In genomic region chr2:62221141-62221540, GRCh38 we compare ENCODE assay signal across 12 cellular contexts. TPM values are rescaled to one million over a fixed set of nuclear protein-coding genes. Genes with fewer than 3 reads are reported as not detected.
DNase-seq lines count a peak whose midpoint lies in the region; ATAC-seq and TF ChIP-seq lines count a peak whose summit lies in the region.
"Had no signal": no experiment of that assay in that cellular context is flagged by ENCODE, and none has a peak within 500 bp of the region (broad histone marks: within the 10 kb centered on the region; RNA-seq: fewer than 3 reads in every experiment).

No MANE protein-coding gene starts in this region.

- H3K4me3 ChIP-seq in naive thymus-derived CD4-positive, alpha-beta T cell (ENCODE audit: low read length) = no peak overlapping the region
- H3K4me3 ChIP-seq: ascending aorta had no signal

- no peaks in the 10 kb centered on the region for H3K9me3 Mint-ChIP-seq in chondrocyte (ENCODE audit: low read depth)
- peaks cover 2 to 49% (median 9%) of the 10 kb centered on the region in 11 donors for H3K9me3 Mint-ChIP-seq in naive thymus-derived CD4-positive, alpha-beta T cell

- H3K27ac ChIP-seq in naive thymus-derived CD4-positive, alpha-beta T cell (ENCODE audit: low read depth, low read length) = no peak overlapping the region

- no peaks in the 10 kb centered on the region for H3K27me3 ChIP-seq in naive thymus-derived CD4-positive, alpha-beta T cell (ENCODE audit: control insufficient read depth in 2 of 2, insufficient read depth in 2 of 2, low read length in 2 of 2)
- H3K27me3 ChIP-seq: ascending aorta had no signal

- peaks cover 56% of the 10 kb centered on the region for H3K4me1 Mint-ChIP-seq in chondrocyte (ENCODE audit: low read depth)
- H3K4me1 Mint-ChIP-seq in naive thymus-derived CD4-positive, alpha-beta T cell = peaks cover 31 to 81% (median 68%) of the 10 kb centered on the region in 7 donors

- intact Hi-C loops in naive thymus-derived CD4-positive, alpha-beta T cell (cut with micrococcal nuclease) = loop anchor here (2.0 to 5.0 kb wide), 3 partner anchors 20 to 86 kb away; partner anchors contain the start of gene B3GNT2 (in 1 of the 2)

- no peak overlapping the region for H3K4me3 Mint-ChIP-seq in chondrocyte (ENCODE audit: unreplicated experiment)
- H3K4me3 Mint-ChIP-seq in naive thymus-derived CD4-positive, alpha-beta T cell = peak overlapping the region in 2 of 10 donors; percentile 2 to 26

- peaks cover 14% of the 10 kb centered on the region for H3K36me3 Mint-ChIP-seq in chondrocyte (ENCODE audit: low read depth)
- peaks cover 22 to 73% (median 68%) of the 10 kb centered on the region in 5 donors for H3K36me3 Mint-ChIP-seq in naive thymus-derived CD4-positive, alpha-beta T cell

- no peak for TF ChIP-seq CTCF in chondrocyte (IDR thresholded peaks at IDR 0.05)

- peaks cover 0 to 9% (median 0%) of the 10 kb centered on the region in 3 experiments for H3K9me3 ChIP-seq in naive thymus-derived CD4-positive, alpha-beta T cell (ENCODE audit: control insufficient read depth in 2 of 3, low read length in 3 of 3)
- H3K9me3 ChIP-seq: ascending aorta had no signal

- peak overlapping the region; percentile 0 for H3K27ac Mint-ChIP-seq in chondrocyte (ENCODE audit: unreplicated experiment)
- peak overlapping the region in 7 of 9 donors; percentile 2 to 76 (median 63) for H3K27ac Mint-ChIP-seq in naive thymus-derived CD4-positive, alpha-beta T cell
- H3K27ac Mint-ChIP-seq: progenitor cell of endocrine pancreas had no signal

- no peaks in the 10 kb centered on the region for H3K27me3 Mint-ChIP-seq in chondrocyte (ENCODE audit: low read depth)
- no peaks in the 10 kb centered on the region for H3K27me3 Mint-ChIP-seq in naive thymus-derived CD4-positive, alpha-beta T cell
- H3K27me3 Mint-ChIP-seq: progenitor cell of endocrine pancreas had no signal

- H3K36me3 ChIP-seq in naive thymus-derived CD4-positive, alpha-beta T cell (ENCODE audit: control insufficient read depth in 2 of 3, insufficient read depth in 3 of 3, low read length in 3 of 3) = peaks cover 4 to 21% (median 17%) of the 10 kb centered on the region in 3 experiments

- DNase-seq in ELR (ENCODE audit: low read depth) (peak; percentile 16), NCI-H510A treated with DMSO at 0.1 percent for 48 hours (lab: John Stamatoyannopoulos, UW) (peak; percentile 28), chondrocyte (ENCODE audit: low spot score) (no peak), NOMO-1 treated with dmso at 0.1 percent for 144 hours (lab: John Stamatoyannopoulos, UW; ENCODE audit: unreplicated experiment) (no peak)
- DNase-seq in naive thymus-derived CD4-positive, alpha-beta T cell = no peak
- no peak for DNase-seq in stimulated activated CD4-positive, alpha-beta T cell treated with anti-CD3 and anti-CD28 coated beads, Interleukin-2, amount 100 ng/mL, for 48 hours
- DNase-seq in stimulated activated naive CD4-positive, alpha-beta T cell treated with Interleukin-2 at 50 U/mL for 16 hours (lab: John Stamatoyannopoulos, UW) = no peak
- DNase-seq: kidney had no signal

- H3K4me1 ChIP-seq in naive thymus-derived CD4-positive, alpha-beta T cell (ENCODE audit: control insufficient read depth in 2 of 2, insufficient read depth in 2 of 2, low read length in 2 of 2) = peaks cover 12 to 54% of the 10 kb centered on the region in 2 donors

- POLR2A ChIA-PET in naive thymus-derived CD4-positive, alpha-beta T cell (lab: Charles Lee) = no interaction called here

- ATAC-seq in naive thymus-derived CD4-positive, alpha-beta T cell = no peak
- no peak for ATAC-seq in GM21515 (IDR thresholded peaks at IDR 0.05; ENCODE audit: unreplicated experiment)
- ATAC-seq: esophagus mucosa had no signal

- CTCF ChIA-PET in naive thymus-derived CD4-positive, alpha-beta T cell (lab: Charles Lee) = no interaction called here

RNA-seq across cellular contexts. Expression of gene B3GNT2, which starts 25.2 kb away (rescaled TPM):
- total RNA-seq in chondrocyte = 8.0 to 22.7 TPM (median 22.4 TPM) in 3 replicates
- 10 to 100 TPM; 16.9 to 37.0 (median 34.7) TPM for total RNA-seq in naive thymus-derived CD4-positive, alpha-beta T cell
- 10 to 100 TPM; 16.3 to 20.3 TPM for polyA plus RNA-seq in naive thymus-derived CD4-positive, alpha-beta T cell

Comparison
In these comparisons a context has a peak if more than half of its experiments do, and no peak if none do; other contexts are left out.
1. DNase-seq: peak in ELR (single experiment) and NCI-H510A treated with DMSO at 0.1 percent for 48 hours (single experiment); none in chondrocyte (single experiment), naive thymus-derived CD4-positive, alpha-beta T cell (0 of 9), stimulated activated CD4-positive, alpha-beta T cell treated with anti-CD3 and anti-CD28 coated beads, Interleukin-2, amount 100 ng/mL, for 48 hours (0 of 2), NOMO-1 treated with dmso at 0.1 percent for 144 hours (single experiment) and stimulated activated naive CD4-positive, alpha-beta T cell treated with Interleukin-2 at 50 U/mL for 16 hours (single experiment).